Comparison of ENCODE assay signal across 1 cellular context in genomic region chr11:118980191-118980881, GRCh38.
TF ChIP-seq lines count a peak whose summit lies in the region.

No MANE protein-coding gene starts in this region.

TF ChIP-seq in IMR-90, 13 proteins besides CTCF, POLR2A, EP300 and RAD21 (continued from another document):
- TF ChIP-seq, protein P1, sequence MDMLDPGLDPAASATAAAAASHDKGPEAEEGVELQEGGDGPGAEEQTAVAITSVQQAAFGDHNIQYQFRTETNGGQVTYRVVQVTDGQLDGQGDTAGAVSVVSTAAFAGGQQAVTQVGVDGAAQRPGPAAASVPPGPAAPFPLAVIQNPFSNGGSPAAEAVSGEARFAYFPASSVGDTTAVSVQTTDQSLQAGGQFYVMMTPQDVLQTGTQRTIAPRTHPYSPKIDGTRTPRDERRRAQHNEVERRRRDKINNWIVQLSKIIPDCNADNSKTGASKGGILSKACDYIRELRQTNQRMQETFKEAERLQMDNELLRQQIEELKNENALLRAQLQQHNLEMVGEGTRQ (IDR thresholded peaks at IDR 0.05; ENCODE audit: low read depth, low read length): no peak
- TF ChIP-seq CEBPB (IDR thresholded peaks at IDR 0.05; ENCODE audit: low read depth, low read length) (no peak), SMC3 (IDR thresholded peaks at IDR 0.05; ENCODE audit: low read depth, low read length) (no peak), MAZ (IDR thresholded peaks at IDR 0.05; ENCODE audit: borderline replicate concordance, low read depth, low read length) (no peak), BHLHE40 (IDR thresholded peaks at IDR 0.05; ENCODE audit: low read depth, low read length) (no peak), NFE2L2 (IDR thresholded peaks at IDR 0.05; ENCODE audit: low read depth, low read length) (no peak), ELK1 (IDR thresholded peaks at IDR 0.05; ENCODE audit: borderline replicate concordance, low read depth, low read length) (no peak), CHD1 (IDR thresholded peaks at IDR 0.05; ENCODE audit: low read depth, low read length) (no peak), FOS (IDR thresholded peaks at IDR 0.05; ENCODE audit: low read depth, low read length) (no peak)
TF ChIP-seq in IMR-90: peak in this region for 0.
